In the genomic region with DNA sequence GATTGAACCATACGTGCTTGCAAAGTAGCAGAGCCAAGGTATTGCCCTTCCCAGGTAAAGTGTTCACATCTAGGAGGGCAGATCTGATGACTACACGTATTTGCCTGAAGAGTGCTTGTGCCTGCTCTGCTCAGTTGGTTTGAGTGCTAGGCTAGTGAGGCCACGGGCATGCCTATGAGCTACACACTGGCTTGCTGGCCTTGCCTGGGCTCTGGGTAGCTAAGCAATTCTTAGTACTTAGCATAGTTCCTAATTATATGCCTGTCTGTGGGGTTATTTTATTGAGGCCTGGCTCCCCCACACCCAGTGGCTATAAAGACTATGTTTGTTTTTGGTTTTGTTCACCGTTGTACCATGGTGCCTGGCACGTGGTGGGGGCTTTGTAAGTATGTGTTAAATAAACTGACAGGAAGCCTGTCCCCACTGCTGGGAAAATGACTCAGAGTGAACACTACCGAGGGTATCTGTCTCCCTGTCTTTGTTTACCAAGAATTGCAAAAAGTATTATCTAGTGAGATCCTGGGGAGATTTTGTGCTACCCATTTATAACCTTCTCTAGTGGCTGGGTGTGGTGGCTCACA, we compare ENCODE assay signal across 12 cellular contexts.
"Had no signal": no experiment of that assay in that cellular context is flagged by ENCODE, and none has a peak within 500 bp of the region (broad histone marks: within the 10 kb centered on the region; RNA-seq: fewer than 3 reads in every experiment).

No MANE protein-coding gene starts in this region.

- H3K4me2 ChIP-seq: neural progenitor cell had no signal

- DNase-seq: brain microvascular endothelial cell; pancreas; stimulated activated CD4-positive, alpha-beta T cell treated with anti-CD3 and anti-CD28 coated beads, Interleukin-2, amount 100 ng/mL, for 48 hours; stimulated activated CD8-positive, alpha-beta memory T cell treated with anti-CD3 and anti-CD28 coated beads, Interleukin-4, amount 100 ng/mL, for 48 hours; T-cell; T1000 had no signal

- H3K9ac ChIP-seq: neural progenitor cell had no signal

- H3K27me3 ChIP-seq: brain microvascular endothelial cell, esophagus muscularis mucosa, pancreas, thyroid gland had no signal

- H2AFZ ChIP-seq: neural progenitor cell had no signal

- H3K9me3 ChIP-seq: esophagus muscularis mucosa, pancreas, thyroid gland had no signal

- H3K27ac ChIP-seq: brain microvascular endothelial cell, esophagus muscularis mucosa, neural progenitor cell, pancreas, thyroid gland, VCaP had no signal

- H3K36me3 Mint-ChIP-seq: activated naive CD4-positive, alpha-beta T cell treated with anti-CD3 and anti-CD28 coated beads, Interleukin-2, amount 50 U/mL, for 72 hours; neural progenitor cell; T-cell had no signal

- H3K9me3 Mint-ChIP-seq: activated naive CD4-positive, alpha-beta T cell treated with anti-CD3 and anti-CD28 coated beads, Interleukin-2, amount 50 U/mL, for 72 hours; activated T-helper 2 cell treated with anti-CD3 and anti-CD28 coated beads, Interferon-gamma antibody, Interleukin-2, Interleukin-4, amounts not matched to agents 10 μg/mL and 5 μg/mL and 100 μg/mL, durations not matched to agents 14 hours and 24 hours and 36 hours; neural progenitor cell; T-cell had no signal

- ATAC-seq: T-cell had no signal

- H3K27me3 Mint-ChIP-seq: T-cell had no signal

- H3K27ac Mint-ChIP-seq: activated naive CD4-positive, alpha-beta T cell treated with anti-CD3 and anti-CD28 coated beads, Interleukin-2, amount 50 U/mL, for 72 hours; activated T-helper 2 cell treated with anti-CD3 and anti-CD28 coated beads, Interferon-gamma antibody, Interleukin-2, Interleukin-4, amounts not matched to agents 10 μg/mL and 5 μg/mL and 100 μg/mL, durations not matched to agents 14 hours and 24 hours and 36 hours; neural progenitor cell; T-cell had no signal

- H3K4me3 Mint-ChIP-seq: neural progenitor cell, T-cell had no signal

- H3K4me1 ChIP-seq: neural progenitor cell, pancreas had no signal
